8 cellular contexts compared by ENCODE assay signal in genomic region chr17:5282639-5283217, GRCh38. TPM values are rescaled to one million over a fixed set of nuclear protein-coding genes. Genes with fewer than 3 reads are reported as not detected.
DNase-seq lines count a peak whose midpoint lies in the region; ATAC-seq and TF ChIP-seq lines count a peak whose summit lies in the region.

No MANE protein-coding gene starts in this region.

- H3K4me1 Mint-ChIP-seq in activated T-helper 1 cell treated with anti-CD3 and anti-CD28 coated beads, Interleukin-12 subunit alpha, Interleukin-12 subunit beta, Interleukin-2, Interleukin-4 antibody, amounts not matched to agents 30 ng/mL and 10 ng/mL and 1 ng/mL, durations not matched to agents 14 hours and 24 hours and 36 hours (ENCODE audit: low read depth), result peaks cover 28% of the 10 kb centered on the region
- H3K4me1 Mint-ChIP-seq in glutamatergic neuron (ENCODE audit: low read depth, unreplicated experiment), result peaks cover 10% of the 10 kb centered on the region

- DNase-seq in MG63 (peak; percentile 37), glutamatergic neuron (no peak), putamen (ENCODE audit: low spot score) (peak; percentile 53), NCI-H1436 (lab: John Stamatoyannopoulos, UW) (no peak)
- DNase-seq in activated T-helper 1 cell treated with anti-CD3 and anti-CD28 coated beads, Interleukin-12 subunit alpha, Interleukin-12 subunit beta, Interleukin-2, Interleukin-4 antibody, amounts not matched to agents 30 ng/mL and 10 ng/mL and 1 ng/mL, durations not matched to agents 14 hours and 24 hours and 36 hours (ENCODE audit: low spot score), result no peak

- peak overlapping the region; percentile 62 for H3K4me3 ChIP-seq in MG63

- no peaks in the 10 kb centered on the region for H3K27me3 Mint-ChIP-seq in activated T-helper 1 cell treated with anti-CD3 and anti-CD28 coated beads, Interleukin-12 subunit alpha, Interleukin-12 subunit beta, Interleukin-2, Interleukin-4 antibody, amounts not matched to agents 30 ng/mL and 10 ng/mL and 1 ng/mL, durations not matched to agents 14 hours and 24 hours and 36 hours (ENCODE audit: insufficient read depth)
- no peaks in the 10 kb centered on the region for H3K27me3 Mint-ChIP-seq in glutamatergic neuron (ENCODE audit: unreplicated experiment)

- intact Hi-C loops in activated T-helper 1 cell treated with anti-CD3 and anti-CD28 coated beads, Interleukin-12 subunit alpha, Interleukin-12 subunit beta, Interleukin-2, Interleukin-4 antibody, amounts not matched to agents 30 ng/mL and 10 ng/mL and 1 ng/mL, durations not matched to agents 14 hours and 24 hours and 36 hours (cut with micrococcal nuclease), result loop anchor here (1.0 to 5.0 kb wide), 6 partner anchors 137 to 1140 kb away; partner anchors contain the start of genes CYB5D2, DERL2, INCA1 and KIF1C

- no peaks in the 10 kb centered on the region for H3K27me3 ChIP-seq in MG63

- no peaks in the 10 kb centered on the region for H3K9me3 Mint-ChIP-seq in activated T-helper 1 cell treated with anti-CD3 and anti-CD28 coated beads, Interleukin-12 subunit alpha, Interleukin-12 subunit beta, Interleukin-2, Interleukin-4 antibody, amounts not matched to agents 30 ng/mL and 10 ng/mL and 1 ng/mL, durations not matched to agents 14 hours and 24 hours and 36 hours
- H3K9me3 Mint-ChIP-seq in glutamatergic neuron (ENCODE audit: unreplicated experiment), result peaks cover 2% of the 10 kb centered on the region

- H3K27ac Mint-ChIP-seq in activated T-helper 1 cell treated with anti-CD3 and anti-CD28 coated beads, Interleukin-12 subunit alpha, Interleukin-12 subunit beta, Interleukin-2, Interleukin-4 antibody, amounts not matched to agents 30 ng/mL and 10 ng/mL and 1 ng/mL, durations not matched to agents 14 hours and 24 hours and 36 hours, result peak overlapping the region; percentile 91
- peak overlapping the region; percentile 87 for H3K27ac Mint-ChIP-seq in glutamatergic neuron (ENCODE audit: unreplicated experiment)

- peak; percentile 16 for ATAC-seq in GM21367 (IDR thresholded peaks at IDR 0.05; ENCODE audit: unreplicated experiment)
- ATAC-seq in HG03135 (IDR thresholded peaks at IDR 0.05; ENCODE audit: unreplicated experiment), result no peak
- ATAC-seq in HG02884 (IDR thresholded peaks at IDR 0.05; ENCODE audit: unreplicated experiment), result no peak

- peaks cover 15% of the 10 kb centered on the region for H3K36me3 Mint-ChIP-seq in activated T-helper 1 cell treated with anti-CD3 and anti-CD28 coated beads, Interleukin-12 subunit alpha, Interleukin-12 subunit beta, Interleukin-2, Interleukin-4 antibody, amounts not matched to agents 30 ng/mL and 10 ng/mL and 1 ng/mL, durations not matched to agents 14 hours and 24 hours and 36 hours (ENCODE audit: low read depth)
- H3K36me3 Mint-ChIP-seq in glutamatergic neuron (ENCODE audit: unreplicated experiment), result no peaks in the 10 kb centered on the region

- TF ChIP-seq CTCF in glutamatergic neuron (IDR thresholded peaks at IDR 0.05; ENCODE audit: partially characterized antibody, unreplicated experiment), result no peak

- H3K9me3 ChIP-seq in MG63, result no peaks in the 10 kb centered on the region

- H3K4me3 Mint-ChIP-seq in activated T-helper 1 cell treated with anti-CD3 and anti-CD28 coated beads, Interleukin-12 subunit alpha, Interleukin-12 subunit beta, Interleukin-2, Interleukin-4 antibody, amounts not matched to agents 30 ng/mL and 10 ng/mL and 1 ng/mL, durations not matched to agents 14 hours and 24 hours and 36 hours, result peak overlapping the region; percentile 90
- H3K4me3 Mint-ChIP-seq in glutamatergic neuron (ENCODE audit: unreplicated experiment), result peak overlapping the region; percentile 89

- peaks cover 8% of the 10 kb centered on the region for H3K36me3 ChIP-seq in MG63

RNA-seq across cellular contexts. Expression of gene RABEP1, which starts 0.6 kb away (rescaled TPM):
- total RNA-seq in MG63 (2014; rRNA removed; shearing (Covaris generic); ENCODE audit: low replicate concordance), result 41.0 and 46.9 TPM in 2 replicates
- total RNA-seq in activated T-helper 1 cell treated with anti-CD3 and anti-CD28 coated beads, Interleukin-12 subunit alpha, Interleukin-12 subunit beta, Interleukin-2, Interleukin-4 antibody, amounts not matched to agents 30 ng/mL and 10 ng/mL and 1 ng/mL, durations not matched to agents 14 hours and 24 hours and 36 hours, result 50.2 and 51.4 TPM in 2 replicates
- total RNA-seq in glutamatergic neuron (ENCODE audit: unreplicated experiment), result 63.0 TPM

RNA-seq across cellular contexts. Expression of gene SCIMP, which starts 48.1 kb away (rescaled TPM):
- total RNA-seq in MG63 (2014; rRNA removed; shearing (Covaris generic); ENCODE audit: low replicate concordance), result not detected in 2 replicates
- not detected in 2 replicates for total RNA-seq in activated T-helper 1 cell treated with anti-CD3 and anti-CD28 coated beads, Interleukin-12 subunit alpha, Interleukin-12 subunit beta, Interleukin-2, Interleukin-4 antibody, amounts not matched to agents 30 ng/mL and 10 ng/mL and 1 ng/mL, durations not matched to agents 14 hours and 24 hours and 36 hours
- not detected for total RNA-seq in glutamatergic neuron (ENCODE audit: unreplicated experiment)

Comparison
In these comparisons a context has a peak if more than half of its experiments do, and no peak if none do; other contexts are left out.
1. DNase-seq: peak in MG63 (single experiment) and putamen (single experiment); none in activated T-helper 1 cell treated with anti-CD3 and anti-CD28 coated beads, Interleukin-12 subunit alpha, Interleukin-12 subunit beta, Interleukin-2, Interleukin-4 antibody, amounts not matched to agents 30 ng/mL and 10 ng/mL and 1 ng/mL, durations not matched to agents 14 hours and 24 hours and 36 hours (single experiment), glutamatergic neuron (single experiment) and NCI-H1436 (single experiment).